16 cellular contexts compared by ENCODE assay signal in the genomic region with DNA sequence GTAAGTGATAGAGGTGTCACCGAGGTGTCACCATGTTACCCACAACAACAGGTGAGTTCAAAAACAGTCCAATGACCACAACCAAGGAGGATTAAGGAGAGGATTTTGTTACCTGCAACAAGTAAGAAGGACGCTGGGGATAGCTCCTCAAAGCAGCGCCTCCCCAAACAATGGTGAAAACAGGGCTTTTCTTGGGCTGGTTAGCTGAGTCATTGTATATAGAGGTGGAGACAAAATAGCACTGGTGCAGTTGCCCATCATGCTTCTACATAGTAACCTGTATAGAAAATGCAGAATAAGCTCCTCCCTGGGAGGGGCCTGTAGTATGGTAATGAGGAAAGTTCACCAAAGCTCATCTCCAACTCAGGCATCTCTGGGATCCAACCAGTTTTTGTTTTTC.
"Had no signal": no experiment of that assay in that cellular context is flagged by ENCODE, and none has a peak within 500 bp of the region (broad histone marks: within the 10 kb centered on the region; RNA-seq: fewer than 3 reads in every experiment).

No MANE protein-coding gene starts in this region.

- DNase-seq: activated naive CD4-positive, alpha-beta T cell treated with anti-CD3 and anti-CD28 coated beads for 36 hours; activated naive CD8-positive, alpha-beta T cell treated with anti-CD3 and anti-CD28 coated beads, Interleukin-2, amount 50 U/mL, for 24 hours; dermis blood vessel endothelial cell had no signal

- H3K27ac Mint-ChIP-seq: activated naive CD4-positive, alpha-beta T cell treated with anti-CD3 and anti-CD28 coated beads for 36 hours; activated naive CD8-positive, alpha-beta T cell treated with anti-CD3 and anti-CD28 coated beads, Interleukin-2, amount 50 U/mL, for 24 hours; activated T-helper 2 cell treated with anti-CD3 and anti-CD28 coated beads, Interferon-gamma antibody, Interleukin-2, Interleukin-4, amounts not matched to agents 10 μg/mL and 5 μg/mL and 100 μg/mL, durations not matched to agents 14 hours and 24 hours and 36 hours; effector memory CD8-positive, alpha-beta T cell; naive thymus-derived CD4-positive, alpha-beta T cell; stimulated activated memory B cell treated with anti-CD40 and anti-IgM and Interleukin-4, amounts not matched to agents 10 μg/mL and 1 μg/mL and 100 μg/mL, for 72 hours; T-helper 2 cell treated with Interferon-gamma antibody and Interleukin-4, amounts not matched to agents 5 μg/mL and 100 μg/mL, for 36 hours had no signal

- H3K27ac ChIP-seq: ascending aorta, breast epithelium, hepatocyte, left ventricle myocardium inferior, neutrophil, thyroid gland, uterus had no signal

- H3K27me3 Mint-ChIP-seq: activated naive CD8-positive, alpha-beta T cell treated with anti-CD3 and anti-CD28 coated beads, Interleukin-2, amount 50 U/mL, for 24 hours; naive thymus-derived CD4-positive, alpha-beta T cell; stimulated activated memory B cell treated with anti-CD40 and anti-IgM and Interleukin-4, amounts not matched to agents 10 μg/mL and 1 μg/mL and 100 μg/mL, for 72 hours had no signal

- ATAC-seq: activated CD4-positive, CD25-positive, alpha-beta regulatory T cell treated with anti-CD3 and anti-CD28 coated beads, Interleukin-2, amount 50 U/mL, for 24 hours; stimulated activated memory B cell treated with anti-CD40 and anti-IgM and Interleukin-4, amounts not matched to agents 10 μg/mL and 1 μg/mL and 100 μg/mL, for 72 hours had no signal

- H3K4me3 Mint-ChIP-seq: activated naive CD4-positive, alpha-beta T cell treated with anti-CD3 and anti-CD28 coated beads for 36 hours; activated naive CD8-positive, alpha-beta T cell treated with anti-CD3 and anti-CD28 coated beads, Interleukin-2, amount 50 U/mL, for 24 hours; effector memory CD8-positive, alpha-beta T cell; naive thymus-derived CD4-positive, alpha-beta T cell; stimulated activated memory B cell treated with anti-CD40 and anti-IgM and Interleukin-4, amounts not matched to agents 10 μg/mL and 1 μg/mL and 100 μg/mL, for 72 hours; T-helper 2 cell treated with Interferon-gamma antibody and Interleukin-4, amounts not matched to agents 5 μg/mL and 100 μg/mL, for 36 hours had no signal

- H3K9me3 Mint-ChIP-seq: activated naive CD4-positive, alpha-beta T cell treated with anti-CD3 and anti-CD28 coated beads for 36 hours; activated naive CD8-positive, alpha-beta T cell treated with anti-CD3 and anti-CD28 coated beads, Interleukin-2, amount 50 U/mL, for 24 hours; activated T-helper 2 cell treated with anti-CD3 and anti-CD28 coated beads, Interferon-gamma antibody, Interleukin-2, Interleukin-4, amounts not matched to agents 10 μg/mL and 5 μg/mL and 100 μg/mL, durations not matched to agents 14 hours and 24 hours and 36 hours; effector memory CD8-positive, alpha-beta T cell; naive thymus-derived CD4-positive, alpha-beta T cell; stimulated activated memory B cell treated with anti-CD40 and anti-IgM and Interleukin-4, amounts not matched to agents 10 μg/mL and 1 μg/mL and 100 μg/mL, for 72 hours; T-helper 2 cell treated with Interferon-gamma antibody and Interleukin-4, amounts not matched to agents 5 μg/mL and 100 μg/mL, for 36 hours had no signal

- H3K27me3 ChIP-seq: ascending aorta, breast epithelium, hepatocyte, neutrophil, thyroid gland, uterus had no signal

- H3K4me1 ChIP-seq: ascending aorta, breast epithelium, thyroid gland, uterus had no signal

- H3K4me1 Mint-ChIP-seq: activated naive CD8-positive, alpha-beta T cell treated with anti-CD3 and anti-CD28 coated beads, Interleukin-2, amount 50 U/mL, for 24 hours; naive thymus-derived CD4-positive, alpha-beta T cell; stimulated activated memory B cell treated with anti-CD40 and anti-IgM and Interleukin-4, amounts not matched to agents 10 μg/mL and 1 μg/mL and 100 μg/mL, for 72 hours had no signal

- H3K36me3 Mint-ChIP-seq: naive thymus-derived CD4-positive, alpha-beta T cell; stimulated activated memory B cell treated with anti-CD40 and anti-IgM and Interleukin-4, amounts not matched to agents 10 μg/mL and 1 μg/mL and 100 μg/mL, for 72 hours had no signal
